ENCODE assay signal across 1 cellular context in genomic region chr16:89922477-89922883, GRCh38.
A peak's percentile ranks its signal among the peaks of the same experiment; 100 is the strongest.
TF ChIP-seq lines count a peak whose summit lies in the region.

No MANE protein-coding gene starts in this region.

TF ChIP-seq in HepG2, 621 proteins besides CTCF, POLR2A, EP300 and RAD21 (continued from another document and continues in another):
- TF ChIP-seq CSRNP1 (CRISPR knock-in tag; IDR thresholded peaks at IDR 0.05) (no peak; the same call in 1 of the 2 replicates), SRSF4 (IDR thresholded peaks at IDR 0.05; ENCODE audit: low read depth, low read length, poor library complexity, severe bottlenecking) (no peak), GABPB1 (CRISPR knock-in tag; IDR thresholded peaks at IDR 0.05) (peak; percentile 72), ZBTB42 (CRISPR knock-in tag; IDR thresholded peaks at IDR 0.05) (no peak), PATZ1 (CRISPR knock-in tag; IDR thresholded peaks at IDR 0.05) (peak; percentile 86; the same call in 1 of the 2 replicates), SP5 (CRISPR knock-in tag; IDR thresholded peaks at IDR 0.05; ENCODE audit: borderline replicate concordance, low read depth) (no peak), SUZ12 (IDR thresholded peaks at IDR 0.05; ENCODE audit: low read depth, low read length) (no peak), RARA (CRISPR knock-in tag; IDR thresholded peaks at IDR 0.05) (peak; percentile 48), TAF15 (IDR thresholded peaks at IDR 0.05; ENCODE audit: low read depth, low read length, poor library complexity, severe bottlenecking) (no peak), ZNF768 (CRISPR knock-in tag; IDR thresholded peaks at IDR 0.05) (no peak; the same call in 1 of the 2 replicates), ETV6 (CRISPR knock-in tag; conservative IDR thresholded peaks at IDR 0.05) (no peak), SOX6 (IDR thresholded peaks at IDR 0.05) (no peak), SOX6 (CRISPR knock-in tag; IDR thresholded peaks at IDR 0.05) (peak; percentile 28), ZNF276 (CRISPR knock-in tag; IDR thresholded peaks at IDR 0.05; ENCODE audit: low read depth) (no peak), CBFB (CRISPR knock-in tag; IDR thresholded peaks at IDR 0.05) (no peak), KLF11 (CRISPR knock-in tag; IDR thresholded peaks at IDR 0.05) (peak; percentile 27; the same call in 1 of the 2 replicates), FOXC1 (CRISPR knock-in tag; IDR thresholded peaks at IDR 0.05; ENCODE audit: borderline replicate concordance) (no peak; the same call in 1 of the 2 replicates), ZUFSP (CRISPR knock-in tag; IDR thresholded peaks at IDR 0.05; ENCODE audit: borderline replicate concordance) (no peak), IRX3 (CRISPR knock-in tag; IDR thresholded peaks at IDR 0.05; ENCODE audit: borderline replicate concordance, low read depth) (no peak), REPIN1 (CRISPR knock-in tag; IDR thresholded peaks at IDR 0.05; ENCODE audit: borderline replicate concordance, low read depth) (0 out of 2 replicates have a peak, but pooled peaks have one; percentile 11), ZNF543 (CRISPR knock-in tag; IDR thresholded peaks at IDR 0.05) (peak; percentile 77), RERE (CRISPR knock-in tag; IDR thresholded peaks at IDR 0.05; ENCODE audit: low read depth) (0 out of 2 replicates have a peak, but pooled peaks have one; percentile 44), MNT (IDR thresholded peaks at IDR 0.05) (no peak), ZNF280D (CRISPR knock-in tag; IDR thresholded peaks at IDR 0.05) (no peak), MYPOP (CRISPR knock-in tag; IDR thresholded peaks at IDR 0.05) (peak; percentile 84; the same call in 1 of the 2 replicates), ZKSCAN8 (CRISPR knock-in tag; IDR thresholded peaks at IDR 0.05; ENCODE audit: borderline replicate concordance) (peak; percentile 24; the same call in 1 of the 2 replicates), SMAD3 (CRISPR knock-in tag; IDR thresholded peaks at IDR 0.05) (no peak), ZNF124 (CRISPR knock-in tag; IDR thresholded peaks at IDR 0.05) (0 out of 2 replicates have a peak, but pooled peaks have one; percentile 5), ZNF687 (CRISPR knock-in tag; IDR thresholded peaks at IDR 0.05) (peak; percentile 50)
